Comparison of ENCODE assay signal across 8 cellular contexts in genomic region chr16:2979669-2980226, GRCh38. TPM values are rescaled to one million over a fixed set of nuclear protein-coding genes. Genes with fewer than 3 reads are reported as not detected.
DNase-seq lines count a peak whose midpoint lies in the region; ATAC-seq, FAIRE-seq and TF ChIP-seq lines count a peak whose summit lies in the region.

No MANE protein-coding gene starts in this region.

- H3K4me3 ChIP-seq in MM.1S (ENCODE audit: low read length), result peak overlapping the region; percentile 90
- peak overlapping the region; percentile 85 for H3K4me3 ChIP-seq in choroid plexus epithelial cell (ENCODE audit: low read depth, low read length)

- H3K9me3 Mint-ChIP-seq in natural killer cell, result no peaks in the 10 kb centered on the region

- peak; percentile 16 for FAIRE-seq in GM12891 (lab: Jason Lieb, UNC)

- H3K27ac ChIP-seq in 22Rv1 (peak overlapping the region; percentile 99), MM.1S (ENCODE audit: low read length) (peak overlapping the region; percentile 12; the same call in 1 of the 2 replicates)

- H3K36me3 ChIP-seq in MM.1S (replicated peaks; ENCODE audit: insufficient read depth, low read length), result no peaks in the 10 kb centered on the region

- H3K79me2 ChIP-seq in MM.1S (ENCODE audit: low read length), result peaks cover 27% of the 10 kb centered on the region

- H3K36me3 Mint-ChIP-seq in natural killer cell, result no peaks in the 10 kb centered on the region

- TF ChIP-seq CTCF in 22Rv1 (IDR thresholded peaks at IDR 0.05) (no peak), MM.1S (IDR thresholded peaks at IDR 0.05; ENCODE audit: low read length) (no peak), choroid plexus epithelial cell (conservative IDR thresholded peaks at IDR 0.05; ENCODE audit: low read depth, low read length) (no peak), natural killer cell (IDR thresholded peaks at IDR 0.05) (no peak)

- peaks cover 5% of the 10 kb centered on the region; the same call in 1 of the 2 replicates for H3K4me1 ChIP-seq in MM.1S (ENCODE audit: low read length)

- H3K4me2 ChIP-seq in MM.1S (ENCODE audit: low read depth, low read length), result peak overlapping the region; percentile 69

- no peak for ATAC-seq in natural killer cell
- ATAC-seq in HG02884 (IDR thresholded peaks at IDR 0.05; ENCODE audit: unreplicated experiment), result no peak
- no peak for ATAC-seq in GM19328 (IDR thresholded peaks at IDR 0.05; ENCODE audit: unreplicated experiment)

- peak overlapping the region; percentile 57 for H2AFZ ChIP-seq in MM.1S (ENCODE audit: low read length)

- no peak overlapping the region for H3K27ac Mint-ChIP-seq in natural killer cell

- H3K9me3 ChIP-seq in MM.1S (replicated peaks; ENCODE audit: insufficient read depth, low read length), result no peaks in the 10 kb centered on the region

- no peaks in the 10 kb centered on the region for H4K20me1 ChIP-seq in MM.1S (ENCODE audit: insufficient read depth, low read length)

- no peak for TF ChIP-seq POLR2A in GM12891 (IDR thresholded peaks at IDR 0.05; ENCODE audit: low read depth, low read length)

- peaks cover 9% of the 10 kb centered on the region for H3K27me3 ChIP-seq in MM.1S (replicated peaks; ENCODE audit: insufficient read depth, low read length)

- H3K4me1 Mint-ChIP-seq in natural killer cell, result peaks cover 0 to 11% of the 10 kb centered on the region in 2 donors

- intact Hi-C loops in natural killer cell (cut with micrococcal nuclease), result no loop called here

- peak overlapping the region; percentile 9 for H3K4me3 Mint-ChIP-seq in natural killer cell

- no peak for DNase-seq in GM12891 (ENCODE audit: insufficient read length, low spot score)
- no peak for DNase-seq in MM.1S
- peak; percentile 10 for DNase-seq in choroid plexus epithelial cell (ENCODE audit: low read depth)
- DNase-seq in natural killer cell, result no peak
- DNase-seq in MV-4-11 (lab: John Stamatoyannopoulos, UW), result no peak

- H3K9ac ChIP-seq in MM.1S (ENCODE audit: low read length), result peak overlapping the region; percentile 96

- no peaks in the 10 kb centered on the region for H3K27me3 Mint-ChIP-seq in natural killer cell (ENCODE audit: low read depth in 2 of 2)

- H3F3A ChIP-seq in MM.1S (ENCODE audit: insufficient read depth, low read length), result peaks cover 7% of the 10 kb centered on the region; the same call in 1 of the 2 replicates

- no peaks in the 10 kb centered on the region for H3K9me2 ChIP-seq in MM.1S (replicated peaks; ENCODE audit: insufficient read depth, low read length)

TF ChIP-seq in GM12891, 5 proteins besides CTCF, POLR2A, EP300 and RAD21:
- no peak for TF ChIP-seq POU2F2 (IDR thresholded peaks at IDR 0.05; ENCODE audit: low read depth, low read length)

RNA-seq across cellular contexts. Expression of gene PKMYT1, which starts 0.5 kb away (rescaled TPM):
- polyA plus RNA-seq in GM12891 (2012; ENCODE audit: low read depth, missing spikeins), result 21.4 TPM
- total RNA-seq in natural killer cell, result 1 to 10 TPM; 2.6 to 5.9 (median 3.5) TPM

RNA-seq across cellular contexts. Expression of gene PAQR4, which starts 10.6 kb away (rescaled TPM):
- polyA plus RNA-seq in GM12891 (2012; ENCODE audit: low read depth, missing spikeins), result 8.9 TPM
- total RNA-seq in natural killer cell, result 1 to 10 TPM; 2.9 to 4.4 (median 3.5) TPM

RNA-seq across cellular contexts. Expression of gene KREMEN2, which starts 15.7 kb away (rescaled TPM):
- polyA plus RNA-seq in GM12891 (2012; ENCODE audit: low read depth, missing spikeins), result 0.44 TPM
- total RNA-seq in natural killer cell, result under 1 TPM in 1 of 3 donors, not detected in 2; 0.16 TPM

RNA-seq across cellular contexts. Expression of gene CLDN9, which starts 33.0 kb away (rescaled TPM):
- 0.04 TPM for polyA plus RNA-seq in GM12891 (2012; ENCODE audit: low read depth, missing spikeins)
- total RNA-seq in natural killer cell, result under 1 TPM in 2 of 3 donors, not detected in 1; 0.34 to 0.35 TPM

RNA-seq across cellular contexts. Expression of gene CLDN6, which starts 38.2 kb away (rescaled TPM):
- polyA plus RNA-seq in GM12891 (2012; ENCODE audit: low read depth, missing spikeins), result not detected
- total RNA-seq in natural killer cell, result not detected
